ENCODE assay signal across 8 cellular contexts in the genomic region with DNA sequence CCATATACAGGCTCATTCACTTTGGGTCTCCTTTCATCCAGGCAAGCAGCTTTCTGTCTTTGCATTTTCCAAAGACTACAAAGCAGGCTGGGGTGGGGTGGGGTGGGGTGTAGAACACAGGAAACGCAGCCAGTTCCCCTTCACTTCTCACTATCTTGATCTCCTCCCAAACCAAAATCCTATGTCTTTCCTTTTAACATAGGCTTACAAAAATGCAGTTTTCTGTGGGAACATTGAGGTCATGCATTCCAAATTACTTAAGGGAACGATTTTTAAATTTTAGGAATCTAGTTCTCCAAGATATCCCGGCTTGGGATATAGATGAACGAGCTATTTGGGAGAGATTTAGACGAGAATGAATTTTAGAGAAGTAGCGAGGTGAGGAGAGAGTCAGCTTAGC. TPM values are rescaled to one million over a fixed set of nuclear protein-coding genes. Genes with fewer than 3 reads are reported as not detected.
DNase-seq lines count a peak whose midpoint lies in the region; ATAC-seq and TF ChIP-seq lines count a peak whose summit lies in the region.

No MANE protein-coding gene starts in this region.

- H3K4me1 ChIP-seq in SJSA1 (replicated peaks) (peaks cover 3% of the 10 kb centered on the region; the same call in 1 of the 2 replicates), esophagus muscularis mucosa (peaks cover 14 to 43% (median 37%) of the 10 kb centered on the region in 4 donors)

- H3K27ac ChIP-seq in SJSA1 (peak overlapping the region; percentile 74), esophagus muscularis mucosa (replicated peaks in 1 of 4) (peak overlapping the region; percentile 89 to 96 (median 96))

- TF ChIP-seq CTCF in esophagus muscularis mucosa (IDR thresholded peaks at IDR 0.05), result no peak

- peak overlapping the region; percentile 74 for H3K4me3 ChIP-seq in SJSA1
- H3K4me3 ChIP-seq in esophagus muscularis mucosa, result peak overlapping the region; percentile 77 to 86 (median 81)

- DNase-seq in ELR (ENCODE audit: low read depth) (peak; percentile 3), SJSA1 (ENCODE audit: low read depth in 1 of 2, low spot score in 2 of 2) (no peak), esophagus muscularis mucosa (ENCODE audit: extremely low spot score) (no peak), putamen (ENCODE audit: low spot score) (peak; percentile 6), NCI-H2029 treated with DMSO at 0.1 percent for 48 hours (lab: John Stamatoyannopoulos, UW) (no peak)

- TF ChIP-seq EP300 in esophagus muscularis mucosa (IDR thresholded peaks at IDR 0.05), result no peak

- no peaks in the 10 kb centered on the region for H3K9me3 ChIP-seq in SJSA1 (replicated peaks)
- H3K9me3 ChIP-seq in esophagus muscularis mucosa, result no peaks in the 10 kb centered on the region

- WGBS in esophagus muscularis mucosa, result 43% methylated on average over 6 of the region's 6 CpGs

- H3K36me3 ChIP-seq in SJSA1 (peaks cover 21% of the 10 kb centered on the region), esophagus muscularis mucosa (peaks cover 0 to 7% (median 3%) of the 10 kb centered on the region in 4 donors)

- intact Hi-C loops in esophagus muscularis mucosa (cut with DNase I), result loop anchor here (5.0 kb wide), 1 partner anchor 45 kb away; the partner anchor contains the start of gene FAM76A

- no peak for TF ChIP-seq POLR2A in esophagus muscularis mucosa (IDR thresholded peaks at IDR 0.05; ENCODE audit: low read depth)

- ATAC-seq in GM19463 (IDR thresholded peaks at IDR 0.05; ENCODE audit: unreplicated experiment) (no peak), GM19035 (IDR thresholded peaks at IDR 0.05; ENCODE audit: unreplicated experiment) (no peak), HG03342 (IDR thresholded peaks at IDR 0.05; ENCODE audit: unreplicated experiment) (no peak)

- H3K27me3 ChIP-seq in SJSA1 (replicated peaks), result no peaks in the 10 kb centered on the region
- no peaks in the 10 kb centered on the region for H3K27me3 ChIP-seq in esophagus muscularis mucosa

RNA-seq across cellular contexts. Expression of gene STX12, which starts 0.9 kb away (rescaled TPM):
- 67.5 and 76.5 TPM in 2 replicates for total RNA-seq in SJSA1 (2014; rRNA removed; shearing (Covaris generic))
- total RNA-seq in esophagus muscularis mucosa, result 10 to 100 TPM; 44.0 to 76.7 (median 56.1) TPM

RNA-seq across cellular contexts. Expression of gene FAM76A, which starts 46.3 kb away (rescaled TPM):
- total RNA-seq in SJSA1 (2014; rRNA removed; shearing (Covaris generic)), result 12.5 and 12.7 TPM in 2 replicates
- total RNA-seq in esophagus muscularis mucosa, result 10 to 100 TPM; 15.6 to 17.4 (median 16.6) TPM

RNA-seq across cellular contexts. Expression of gene PPP1R8, which starts 58.5 kb away (rescaled TPM):
- 33.5 and 60.0 TPM in 2 replicates for total RNA-seq in SJSA1 (2014; rRNA removed; shearing (Covaris generic))
- 10 to 100 TPM; 33.2 to 51.6 (median 42.0) TPM for total RNA-seq in esophagus muscularis mucosa

Comparison
In these comparisons a context has a peak if more than half of its experiments do, and no peak if none do; other contexts are left out.
1. DNase-seq: peak in ELR (single experiment) and putamen (single experiment); none in SJSA1 (0 of 2), esophagus muscularis mucosa (single experiment) and NCI-H2029 treated with DMSO at 0.1 percent for 48 hours (single experiment).